8 cellular contexts compared by ENCODE assay signal in the genomic region with DNA sequence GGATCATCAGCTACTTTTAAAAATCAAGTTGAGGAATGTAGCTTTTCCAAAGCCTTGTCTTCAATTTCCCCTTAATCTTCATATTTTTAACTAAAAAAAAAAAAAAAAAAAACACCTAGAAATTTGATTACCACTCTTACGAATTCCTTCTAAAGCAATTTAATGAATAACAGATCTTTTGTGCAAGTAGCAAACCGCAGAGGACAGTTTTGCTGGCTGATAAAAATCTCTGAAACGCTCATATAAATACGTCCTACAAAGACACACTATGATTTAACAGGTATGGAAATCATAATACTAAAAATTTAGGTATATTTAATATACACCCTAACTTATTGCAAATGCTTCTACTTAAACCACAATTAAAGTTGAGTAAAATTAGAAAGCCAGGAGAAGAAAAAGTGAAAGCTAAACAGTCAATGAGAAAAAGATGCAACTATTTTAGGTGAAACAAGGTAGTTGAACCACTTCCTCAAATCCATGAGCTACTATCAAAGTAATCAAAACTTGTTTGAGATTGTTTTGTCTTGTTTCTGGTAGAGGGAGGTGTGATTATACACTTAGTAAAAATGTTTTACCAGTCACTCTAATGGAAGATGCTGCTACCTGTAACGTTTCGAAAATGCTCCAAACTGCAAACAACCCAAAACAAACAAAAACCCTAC. TPM values are rescaled to one million over a fixed set of nuclear protein-coding genes. Genes with fewer than 3 reads are reported as not detected.
DNase-seq lines count a peak whose midpoint lies in the region; ATAC-seq and TF ChIP-seq lines count a peak whose summit lies in the region.

No MANE protein-coding gene starts in this region.

- in situ Hi-C loops in G401 (cut with HindIII; ENCODE audit: low sequenced_read_pairs), result no loop called here

- no peaks in the 10 kb centered on the region for H3K36me3 Mint-ChIP-seq in brain

- H3K4me1 Mint-ChIP-seq in brain, result peaks cover 47% of the 10 kb centered on the region

- no peaks in the 10 kb centered on the region for H3K9me3 ChIP-seq in mucosa of rectum (ENCODE audit: control insufficient read depth in 2 of 2, low read length in 2 of 2)

- H3K4me1 ChIP-seq in mucosa of rectum (ENCODE audit: control insufficient read depth in 2 of 2, insufficient read depth in 2 of 2, low read length in 2 of 2), result peaks cover 11 to 18% of the 10 kb centered on the region in 2 donors

- peak overlapping the region; percentile 90 to 95 for H3K4me3 ChIP-seq in mucosa of rectum (ENCODE audit: low read length in 2 of 2)

- ATAC-seq in HG03060 (IDR thresholded peaks at IDR 0.05; ENCODE audit: low read depth, unreplicated experiment), result peak; percentile 26
- no peak for ATAC-seq in HG02798 (IDR thresholded peaks at IDR 0.05; ENCODE audit: poor library complexity, unreplicated experiment)

- DNase-seq in G401 (ENCODE audit: low spot score), result peak; percentile 20
- DNase-seq in NCI-H69 (lab: John Stamatoyannopoulos, UW), result no peak
- DNase-seq in NCI-H446 (lab: John Stamatoyannopoulos, UW), result no peak
- no peak for DNase-seq in stimulated activated CD4-positive, alpha-beta T cell treated with anti-CD3 and anti-CD28 coated beads, Interleukin-4, amount 100 ng/mL, for 1 hour

- no peaks in the 10 kb centered on the region for H3K27me3 ChIP-seq in mucosa of rectum (ENCODE audit: control insufficient read depth in 2 of 2, insufficient read depth in 2 of 2, low read length in 2 of 2)

- peak overlapping the region; percentile 73 to 92 for H3K9ac ChIP-seq in mucosa of rectum (ENCODE audit: low read depth in 1 of 2, low read length in 2 of 2)

- H3K36me3 ChIP-seq in mucosa of rectum (ENCODE audit: control insufficient read depth in 2 of 2, insufficient read depth in 2 of 2, low read length in 2 of 2), result no peaks in the 10 kb centered on the region

- H3K9me3 Mint-ChIP-seq in brain, result no peaks in the 10 kb centered on the region

- peak overlapping the region; percentile 79 to 93 (median 88) for H3K4me3 Mint-ChIP-seq in brain

- peaks cover 30% of the 10 kb centered on the region for H3K27me3 Mint-ChIP-seq in brain

- H3K27ac ChIP-seq in mucosa of rectum (ENCODE audit: low read depth in 2 of 2, low read length in 2 of 2), result peak overlapping the region; percentile 88 to 98

- TF ChIP-seq CTCF in brain (conservative IDR thresholded peaks at IDR 0.05), result no peak

- H3K27ac Mint-ChIP-seq in brain, result peak overlapping the region in 4 of 5 experiments; percentile 38 to 78 (median 58)

RNA-seq across cellular contexts. Expression of a gene that starts 2.3 kb away (rescaled TPM):
- 38.7 and 44.4 TPM in 2 replicates for total RNA-seq in G401 (2014; rRNA removed; shearing (Covaris generic))
- 5.7 TPM for polyA plus RNA-seq in brain (ENCODE audit: insufficient read depth, low read depth, low replicate concordance)
